ENCODE assay signal across 8 cellular contexts in the genomic region with DNA sequence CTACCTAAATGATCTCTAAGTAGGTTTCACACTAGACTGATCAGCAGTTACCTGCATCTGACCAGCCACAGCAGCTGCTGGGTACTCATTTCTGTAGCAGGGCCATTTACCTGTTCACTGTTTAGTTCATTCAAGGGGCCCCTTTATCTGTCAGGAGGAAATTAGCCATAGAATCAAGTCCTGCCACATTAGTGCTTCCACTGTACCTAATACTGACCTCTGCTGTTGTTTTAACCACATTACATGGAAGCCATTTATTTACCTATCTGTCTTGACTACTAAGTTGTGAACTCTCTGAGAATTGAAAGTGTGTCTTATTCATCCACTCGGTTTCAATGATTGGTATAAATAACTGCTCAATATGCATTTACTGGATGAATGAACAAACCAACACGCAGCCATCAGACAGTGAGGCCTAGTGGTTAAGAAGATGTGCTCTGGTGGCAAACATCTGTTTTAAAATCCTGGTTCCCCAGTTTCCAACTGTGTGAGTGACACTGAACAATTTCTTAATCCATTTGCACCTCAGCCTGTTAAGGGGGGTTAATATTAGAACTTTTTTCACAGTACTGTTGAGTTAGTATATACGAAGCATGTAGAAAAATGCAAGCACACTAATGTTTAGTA. TPM values are rescaled to one million over a fixed set of nuclear protein-coding genes. Genes with fewer than 3 reads are reported as not detected.
A peak's percentile ranks its signal among the peaks of the same experiment; 100 is the strongest.
DNase-seq lines count a peak whose midpoint lies in the region; ATAC-seq and TF ChIP-seq lines count a peak whose summit lies in the region.

No MANE protein-coding gene starts in this region.

- H3K9me3 Mint-ChIP-seq in activated naive CD4-positive, alpha-beta T cell treated with anti-CD3 and anti-CD28 coated beads, Interleukin-2, amount 50 U/mL, for 24 hours: no peaks in the 10 kb centered on the region

- no peak overlapping the region for H3K27ac ChIP-seq in dorsolateral prefrontal cortex

- no peaks in the 10 kb centered on the region for H3K4me1 Mint-ChIP-seq in activated naive CD4-positive, alpha-beta T cell treated with anti-CD3 and anti-CD28 coated beads, Interleukin-2, amount 50 U/mL, for 24 hours

- no peak overlapping the region for H3K4me3 ChIP-seq in dorsolateral prefrontal cortex

- peak; percentile 99 for ATAC-seq in GM21390 (IDR thresholded peaks at IDR 0.05; ENCODE audit: unreplicated experiment)
- ATAC-seq in HG03558 (IDR thresholded peaks at IDR 0.05; ENCODE audit: extremely low read depth, unreplicated experiment): peak; percentile 93

- H3K36me3 Mint-ChIP-seq in activated naive CD4-positive, alpha-beta T cell treated with anti-CD3 and anti-CD28 coated beads, Interleukin-2, amount 50 U/mL, for 24 hours: no peaks in the 10 kb centered on the region

- peak; percentile 32 to 76 (median 63) for TF ChIP-seq CTCF in dorsolateral prefrontal cortex (IDR thresholded peaks at IDR 0.05 in 54 of 56, conservative IDR thresholded peaks at IDR 0.05 in 2 of 56; ENCODE audit: low read depth in 1 of 56, partially characterized antibody in 56 of 56)

- no peak overlapping the region for H3K4me3 Mint-ChIP-seq in activated naive CD4-positive, alpha-beta T cell treated with anti-CD3 and anti-CD28 coated beads, Interleukin-2, amount 50 U/mL, for 24 hours

- H3K27me3 ChIP-seq in dorsolateral prefrontal cortex: no peaks in the 10 kb centered on the region

- DNase-seq in activated naive CD4-positive, alpha-beta T cell treated with anti-CD3 and anti-CD28 coated beads, Interleukin-2, amount 50 U/mL, for 16 hours: no peak
- peak; percentile 30 for DNase-seq in RPMI8226
- no peak for DNase-seq in dorsolateral prefrontal cortex
- DNase-seq in midbrain (lab: John Stamatoyannopoulos, UW): peak; percentile 44
- DNase-seq in NCI-H1048 (lab: John Stamatoyannopoulos, UW): no peak

- H3K27ac Mint-ChIP-seq in activated naive CD4-positive, alpha-beta T cell treated with anti-CD3 and anti-CD28 coated beads, Interleukin-2, amount 50 U/mL, for 24 hours: peak overlapping the region; percentile 10

- intact Hi-C loops in dorsolateral prefrontal cortex (cut with DNase I): no loop called here

- peaks cover 3% of the 10 kb centered on the region for H3K27me3 Mint-ChIP-seq in activated naive CD4-positive, alpha-beta T cell treated with anti-CD3 and anti-CD28 coated beads, Interleukin-2, amount 50 U/mL, for 24 hours

RNA-seq across cellular contexts. Expression of a gene that starts 30.0 kb away (rescaled TPM):
- 100 to 1,000 TPM in 23 of 120 experiments, 10 to 100 TPM in 97; 48.4 to 141 (median 84.7) TPM for total RNA-seq in dorsolateral prefrontal cortex

RNA-seq across cellular contexts. Expression of a gene that starts 38.2 kb away (rescaled TPM):
- 10 to 100 TPM; 12.2 to 62.2 (median 37.5) TPM for total RNA-seq in dorsolateral prefrontal cortex

Comparison
In these comparisons a context has a peak if more than half of its experiments do, and no peak if none do; other contexts are left out.
1. DNase-seq: peak in RPMI8226 (single experiment) and midbrain (single experiment); none in activated naive CD4-positive, alpha-beta T cell treated with anti-CD3 and anti-CD28 coated beads, Interleukin-2, amount 50 U/mL, for 16 hours (single experiment), dorsolateral prefrontal cortex (0 of 10) and NCI-H1048 (single experiment).